8 cellular contexts compared by ENCODE assay signal in genomic region chr2:205925373-205926337, GRCh38.
DNase-seq lines count a peak whose midpoint lies in the region; ATAC-seq and TF ChIP-seq lines count a peak whose summit lies in the region.

No MANE protein-coding gene starts in this region.

- peak overlapping the region; percentile 50 for H3K4me3 ChIP-seq in AG04450 (ENCODE audit: low read depth, low read length)
- peak overlapping the region; percentile 4 to 53 for H3K4me3 ChIP-seq in duodenal mucosa (ENCODE audit: low read depth in 1 of 2, low read length in 2 of 2)

- peak; percentile 95 for TF ChIP-seq CTCF in AG04450 (IDR thresholded peaks at IDR 0.05; ENCODE audit: low read depth, low read length)

- H3K9ac ChIP-seq in duodenal mucosa (ENCODE audit: low read depth in 1 of 2, low read length in 2 of 2): no peak overlapping the region

- DNase-seq in AG04450 (ENCODE audit: low read depth, low spot score) (no peak), NCI-H446 (lab: John Stamatoyannopoulos, UW) (peak; percentile 50 to 79), lung microvascular endothelial cell (ENCODE audit: low read depth in 2 of 2) (peak; percentile 74 to 77)
- DNase-seq in activated CD4-positive, alpha-beta T cell treated with anti-CD3 and anti-CD28 coated beads, Interleukin-2, amount 50 U/mL, for 48 hours: peak; percentile 79 to 81
- peak; percentile 48 to 70 (median 64) for DNase-seq in stimulated activated CD4-positive, alpha-beta T cell treated with anti-CD3 and anti-CD28 coated beads, TNF-alpha, amount 100 ng/mL, for 48 hours (ENCODE audit: low read depth in 3 of 3)

- H3K27ac ChIP-seq in AG04450 (ENCODE audit: low read depth, low read length) (no peak overlapping the region), duodenal mucosa (ENCODE audit: low read depth, low read length) (no peak overlapping the region)

- CTCF ChIA-PET in AG04450 (lab: Charles Lee): interaction anchor here (0.5 to 3.3 kb wide), 53 partner anchors 8 to 1851 kb away, joined by 3 to 34 read pairs (median 5); no protein-coding TSS in a partner anchor

- H3K4me1 ChIP-seq in duodenal mucosa (ENCODE audit: control insufficient read depth in 1 of 2, insufficient read depth in 2 of 2, low read length in 2 of 2): peaks cover 7 to 28% of the 10 kb centered on the region in 2 donors

- H3K9me3 ChIP-seq in AG04450 (ENCODE audit: control insufficient read depth, insufficient read depth, low read length) (no peaks in the 10 kb centered on the region), duodenal mucosa (ENCODE audit: control insufficient read depth in 1 of 2, low read length in 2 of 2) (no peaks in the 10 kb centered on the region)

- H3K36me3 ChIP-seq in duodenal mucosa (ENCODE audit: control insufficient read depth in 1 of 2, insufficient read depth in 2 of 2, low read length in 2 of 2): no peaks in the 10 kb centered on the region

- ATAC-seq in GM18520 (IDR thresholded peaks at IDR 0.05; ENCODE audit: unreplicated experiment) (peak; percentile 53), HG03045 (IDR thresholded peaks at IDR 0.05; ENCODE audit: unreplicated experiment) (peak; percentile 88)

- H3K27me3 ChIP-seq in AG04450 (ENCODE audit: control insufficient read depth, insufficient read depth, low read length) (peaks cover 29% of the 10 kb centered on the region), duodenal mucosa (ENCODE audit: control insufficient read depth in 1 of 2, insufficient read depth in 2 of 2, low read length in 2 of 2) (peaks cover 3 to 17% of the 10 kb centered on the region in 2 donors)

- POLR2A ChIA-PET in AG04450 (lab: Yijun Ruan, JAX): no interaction called here
